1 cellular context compared by ENCODE assay signal in genomic region chr9:92300935-92301334, GRCh38.
A peak's percentile ranks its signal among the peaks of the same experiment; 100 is the strongest.
TF ChIP-seq lines count a peak whose summit lies in the region.

No MANE protein-coding gene starts in this region.

TF ChIP-seq in K562, 482 proteins besides CTCF, POLR2A, EP300 and RAD21:
- TF ChIP-seq ZNF274 (IDR thresholded peaks at IDR 0.05; ENCODE audit: borderline replicate concordance, low read depth, low read length) (no peak), JUND (IDR thresholded peaks at IDR 0.05; ENCODE audit: borderline replicate concordance, low read depth, low read length) (no peak), JUND (tag; IDR thresholded peaks at IDR 0.05; ENCODE audit: borderline replicate concordance, low read depth, low read length) (no peak), DIDO1 (tag; IDR thresholded peaks at IDR 0.05; ENCODE audit: low read depth) (no peak), ZNF75A (CRISPR knock-in tag; IDR thresholded peaks at IDR 0.05) (no peak), ID3 (CRISPR knock-in tag; IDR thresholded peaks at IDR 0.05) (no peak), ID3 (tag; IDR thresholded peaks at IDR 0.05) (no peak), MAFK (IDR thresholded peaks at IDR 0.05; ENCODE audit: low read length) (peak; percentile 88), ZNF239 (CRISPR knock-in tag; IDR thresholded peaks at IDR 0.05) (no peak), MAFF (IDR thresholded peaks at IDR 0.05; ENCODE audit: low read length) (peak; percentile 86), ZFPM2 (CRISPR knock-in tag; IDR thresholded peaks at IDR 0.05) (no peak), MAFG (tag; conservative IDR thresholded peaks at IDR 0.05) (peak; percentile 71), ZNF778 (CRISPR knock-in tag; IDR thresholded peaks at IDR 0.05) (no peak), ZNF316 (IDR thresholded peaks at IDR 0.05) (peak; percentile 91), C11orf30 (IDR thresholded peaks at IDR 0.05; ENCODE audit: low read depth) (peak; percentile 79)
- TF ChIP-seq, protein P1, sequence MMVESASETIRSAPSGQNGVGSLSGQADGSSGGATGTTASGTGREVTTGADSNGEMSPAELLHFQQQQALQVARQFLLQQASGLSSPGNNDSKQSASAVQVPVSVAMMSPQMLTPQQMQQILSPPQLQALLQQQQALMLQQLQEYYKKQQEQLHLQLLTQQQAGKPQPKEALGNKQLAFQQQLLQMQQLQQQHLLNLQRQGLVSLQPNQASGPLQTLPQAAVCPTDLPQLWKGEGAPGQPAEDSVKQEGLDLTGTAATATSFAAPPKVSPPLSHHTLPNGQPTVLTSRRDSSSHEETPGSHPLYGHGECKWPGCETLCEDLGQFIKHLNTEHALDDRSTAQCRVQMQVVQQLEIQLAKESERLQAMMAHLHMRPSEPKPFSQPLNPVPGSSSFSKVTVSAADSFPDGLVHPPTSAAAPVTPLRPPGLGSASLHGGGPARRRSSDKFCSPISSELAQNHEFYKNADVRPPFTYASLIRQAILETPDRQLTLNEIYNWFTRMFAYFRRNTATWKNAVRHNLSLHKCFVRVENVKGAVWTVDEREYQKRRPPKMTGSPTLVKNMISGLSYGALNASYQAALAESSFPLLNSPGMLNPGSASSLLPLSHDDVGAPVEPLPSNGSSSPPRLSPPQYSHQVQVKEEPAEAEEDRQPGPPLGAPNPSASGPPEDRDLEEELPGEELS (CRISPR knock-in tag; IDR thresholded peaks at IDR 0.05; ENCODE audit: borderline replicate concordance): no peak
